Comparison of ENCODE assay signal across 1 cellular context in genomic region chr19:14497347-14497921, GRCh38.
TF ChIP-seq lines count a peak whose summit lies in the region.

No MANE protein-coding gene starts in this region.

TF ChIP-seq in SK-N-SH, 30 proteins besides CTCF, POLR2A, EP300 and RAD21 (continued from another document):
- TF ChIP-seq PBX3 (IDR thresholded peaks at IDR 0.05): no peak
- no peak for TF ChIP-seq USF1 (IDR thresholded peaks at IDR 0.05; ENCODE audit: borderline replicate concordance, low read depth)
- TF ChIP-seq POLR2AphosphoS5 (IDR thresholded peaks at IDR 0.05; ENCODE audit: low read depth, low read length): no peak
- TF ChIP-seq EZH2phosphoT487 (IDR thresholded peaks at IDR 0.05; ENCODE audit: borderline replicate concordance, low read depth): no peak
- no peak for TF ChIP-seq GATA2 (CRISPR knock-in tag; IDR thresholded peaks at IDR 0.05)
- TF ChIP-seq TEAD4 (IDR thresholded peaks at IDR 0.05; ENCODE audit: borderline replicate concordance, insufficient read depth): no peak
- no peak for TF ChIP-seq IRF3 (IDR thresholded peaks at IDR 0.05; ENCODE audit: low read depth, low read length)
- TF ChIP-seq SIN3A (IDR thresholded peaks at IDR 0.05; ENCODE audit: borderline replicate concordance, low read depth, low read length): no peak
- TF ChIP-seq YY1 (IDR thresholded peaks at IDR 0.05; ENCODE audit: low read depth): no peak
- TF ChIP-seq SMC3 (IDR thresholded peaks at IDR 0.05; ENCODE audit: low read depth, low read length): no peak
- TF ChIP-seq JUND (IDR thresholded peaks at IDR 0.05): no peak
- TF ChIP-seq TCF12 (IDR thresholded peaks at IDR 0.05): no peak
- no peak for TF ChIP-seq GABPA (IDR thresholded peaks at IDR 0.05; ENCODE audit: low read depth)
- TF ChIP-seq RCOR1 (IDR thresholded peaks at IDR 0.05; ENCODE audit: low read length): no peak
- TF ChIP-seq MAX (IDR thresholded peaks at IDR 0.05; ENCODE audit: low read depth): no peak
- no peak for TF ChIP-seq TAF1 (IDR thresholded peaks at IDR 0.05; ENCODE audit: borderline replicate concordance, low read depth, low read length)
